ENCODE assay signal across 21 cellular contexts in genomic region chr10:49370326-49371100, GRCh38. TPM values are rescaled to one million over a fixed set of nuclear protein-coding genes. Genes with fewer than 3 reads are reported as not detected.
"Had no signal": no experiment of that assay in that cellular context is flagged by ENCODE, and none has a peak within 500 bp of the region (broad histone marks: within the 10 kb centered on the region; RNA-seq: fewer than 3 reads in every experiment).

No MANE protein-coding gene starts in this region.

- ATAC-seq: K562 had no signal

- DNase-seq: Kasumi-1, MM.1S, NCI-H1092 treated with DMSO at 0.1 percent for 48 hours, NCI-H1436, NCI-H187, NCI-H2029, NCI-H2081 treated with DMSO at 0.1 percent for 48 hours, NCI-H2171, NCI-H226, NCI-H446, NCI-H510A, NCI-H524 treated with DMSO at 0.1 percent for 48 hours, NCI-H69, NCI-H774, Right ventricle myocardium superior, RPMI8226, SIG-M5 had no signal

- H3K27ac Mint-ChIP-seq: IgD-negative memory B cell had no signal

- H3K4me3 Mint-ChIP-seq: IgD-negative memory B cell had no signal

- H3K4me1 Mint-ChIP-seq: IgD-negative memory B cell had no signal

- H3K36me3 Mint-ChIP-seq: IgD-negative memory B cell had no signal

- H3K9me3 Mint-ChIP-seq: IgD-negative memory B cell had no signal

RNA-seq across cellular contexts. Expression of gene DRGX, which starts 25.4 kb away (rescaled TPM):
- total RNA-seq: K562, M059J, Right ventricle myocardium superior, SJSA1 had no signal
